Comparison of ENCODE assay signal across 27 cellular contexts in genomic region chr6:162404926-162405325, GRCh38.
"Had no signal": no experiment of that assay in that cellular context is flagged by ENCODE, and none has a peak within 500 bp of the region (broad histone marks: within the 10 kb centered on the region; RNA-seq: fewer than 3 reads in every experiment).

No MANE protein-coding gene starts in this region.

- H3K36me3 Mint-ChIP-seq: naive B cell; natural killer cell; stimulated activated memory B cell treated with anti-CD40 and anti-IgM and Interleukin-4, amounts not matched to agents 10 μg/mL and 1 μg/mL and 100 μg/mL, for 72 hours; type B pancreatic cell had no signal

- H3K27me3 Mint-ChIP-seq: naive B cell; stimulated activated memory B cell treated with anti-CD40 and anti-IgM and Interleukin-4, amounts not matched to agents 10 μg/mL and 1 μg/mL and 100 μg/mL, for 72 hours; stimulated activated naive CD8-positive, alpha-beta T cell treated with anti-CD3 and anti-CD28 coated beads, Interleukin-15, amount 100 ng/mL, for 72 hours; type B pancreatic cell had no signal

- H3K4me3 ChIP-seq: left lung, lower lobe of right lung, pancreas, prostate gland, skin epidermis, spleen, tibial nerve, vagina had no signal

- H3K27ac Mint-ChIP-seq: natural killer cell; stimulated activated memory B cell treated with anti-CD40 and anti-IgM and Interleukin-4, amounts not matched to agents 10 μg/mL and 1 μg/mL and 100 μg/mL, for 72 hours; stimulated activated naive CD8-positive, alpha-beta T cell treated with anti-CD3 and anti-CD28 coated beads, Interleukin-15, amount 100 ng/mL, for 72 hours; type B pancreatic cell had no signal

- H3K4me1 Mint-ChIP-seq: naive B cell; natural killer cell; stimulated activated memory B cell treated with anti-CD40 and anti-IgM and Interleukin-4, amounts not matched to agents 10 μg/mL and 1 μg/mL and 100 μg/mL, for 72 hours; stimulated activated naive CD8-positive, alpha-beta T cell treated with anti-CD3 and anti-CD28 coated beads, Interleukin-15, amount 100 ng/mL, for 72 hours had no signal

- H3K4me3 Mint-ChIP-seq: natural killer cell; stimulated activated memory B cell treated with anti-CD40 and anti-IgM and Interleukin-4, amounts not matched to agents 10 μg/mL and 1 μg/mL and 100 μg/mL, for 72 hours; stimulated activated naive CD8-positive, alpha-beta T cell treated with anti-CD3 and anti-CD28 coated beads, Interleukin-15, amount 100 ng/mL, for 72 hours; type B pancreatic cell had no signal

- DNase-seq: hippocampal formation; kidney glomerular epithelial cell; left cardiac atrium; left lung; lower lobe of right lung; mammary epithelial cell; mesenchymal stem cell; naive B cell; natural killer cell; pancreas; posterior cingulate gyrus; retina; right cardiac atrium; spleen; stimulated activated CD4-positive, alpha-beta T cell treated with anti-CD3 and anti-CD28 coated beads, Interleukin-1b, Interleukin-23, amount 100 ng/mL, for 48 hours; stimulated activated CD4-positive, alpha-beta T cell treated with anti-CD3 and anti-CD28 coated beads, Interleukin-2, amount 100 ng/mL, for 48 hours; stimulated activated CD4-positive, alpha-beta T cell treated with anti-CD3 and anti-CD28 coated beads, Interleukin-4, amount 100 ng/mL, for 4 hours; stimulated activated CD8-positive, alpha-beta memory T cell treated with anti-CD3 and anti-CD28 coated beads, Interleukin-4, amount 100 ng/mL, for 48 hours; stimulated activated naive CD4-positive, alpha-beta T cell treated with Interleukin-2 at 50 U/mL for 16 hours; stimulated activated naive CD8-positive, alpha-beta T cell treated with anti-CD3 and anti-CD28 coated beads, Interleukin-15, amount 100 ng/mL, for 72 hours; substantia nigra had no signal

- H3K9me3 Mint-ChIP-seq: stimulated activated memory B cell treated with anti-CD40 and anti-IgM and Interleukin-4, amounts not matched to agents 10 μg/mL and 1 μg/mL and 100 μg/mL, for 72 hours had no signal
